In genomic region chr18:31683106-31683505, GRCh38 we compare ENCODE assay signal across 11 cellular contexts. TPM values are rescaled to one million over a fixed set of nuclear protein-coding genes. Genes with fewer than 3 reads are reported as not detected.
DNase-seq lines count a peak whose midpoint lies in the region; ATAC-seq and TF ChIP-seq lines count a peak whose summit lies in the region.
"Had no signal": no experiment of that assay in that cellular context is flagged by ENCODE, and none has a peak within 500 bp of the region (broad histone marks: within the 10 kb centered on the region; RNA-seq: fewer than 3 reads in every experiment).

No MANE protein-coding gene starts in this region.

- no peaks in the 10 kb centered on the region for H3K27me3 Mint-ChIP-seq in type B pancreatic cell
- H3K27me3 Mint-ChIP-seq in activated CD4-positive, alpha-beta memory T cell treated with anti-CD3 and anti-CD28 coated beads, Interleukin-2, amount 10 ng/mL, durations not matched to agents 7 days and 5 days: peaks cover 59% of the 10 kb centered on the region

- CTCF ChIA-PET in activated CD4-positive, alpha-beta memory T cell treated with anti-CD3 and anti-CD28 coated beads, Interleukin-2, amount 10 ng/mL, durations not matched to agents 7 days and 5 days (lab: Charles Lee): no interaction called here

- H3K27me3 ChIP-seq in cardiac muscle cell: no peaks in the 10 kb centered on the region
- H3K27me3 ChIP-seq in right cardiac atrium (ENCODE audit: control insufficient read depth, insufficient read depth): no peaks in the 10 kb centered on the region

- H3K9me3 Mint-ChIP-seq in type B pancreatic cell: no peaks in the 10 kb centered on the region
- no peaks in the 10 kb centered on the region for H3K9me3 Mint-ChIP-seq in activated CD4-positive, alpha-beta memory T cell treated with anti-CD3 and anti-CD28 coated beads, Interleukin-2, amount 10 ng/mL, durations not matched to agents 7 days and 5 days

- POLR2A ChIA-PET in activated CD4-positive, alpha-beta memory T cell treated with anti-CD3 and anti-CD28 coated beads, Interleukin-2, amount 10 ng/mL, durations not matched to agents 7 days and 5 days (lab: Charles Lee): no interaction called here

- DNase-seq in cardiac muscle cell (ENCODE audit: low read depth in 1 of 2, low spot score in 1 of 2) (no peak), right cardiac atrium (no peak), RKO (ENCODE audit: low spot score) (peak; percentile 69), type B pancreatic cell (ENCODE audit: extremely low spot score, unreplicated experiment) (no peak), SIG-M5 treated with dmso at 0.1 percent for 504 hours (lab: John Stamatoyannopoulos, UW; ENCODE audit: unreplicated experiment) (no peak)
- no peak for DNase-seq in activated CD4-positive, alpha-beta memory T cell treated with anti-CD3 and anti-CD28 coated beads, Interleukin-2, amount 10 ng/mL, durations not matched to agents 7 days and 5 days
- DNase-seq: activated CD4-positive, CD25-positive, alpha-beta regulatory T cell treated with anti-CD3 and anti-CD28 coated beads, Interleukin-2, amount 50 U/mL, for 72 hours; GDM1; naive B cell had no signal

- peaks cover 50% of the 10 kb centered on the region for H3K4me1 Mint-ChIP-seq in type B pancreatic cell (ENCODE audit: unreplicated experiment)
- H3K4me1 Mint-ChIP-seq in activated CD4-positive, alpha-beta memory T cell treated with anti-CD3 and anti-CD28 coated beads, Interleukin-2, amount 10 ng/mL, durations not matched to agents 7 days and 5 days: peaks cover 14% of the 10 kb centered on the region

- peak overlapping the region; percentile 97 for H3K4me3 Mint-ChIP-seq in type B pancreatic cell
- H3K4me3 Mint-ChIP-seq in activated CD4-positive, alpha-beta memory T cell treated with anti-CD3 and anti-CD28 coated beads, Interleukin-2, amount 10 ng/mL, durations not matched to agents 7 days and 5 days: no peak overlapping the region

- H3K27ac Mint-ChIP-seq in type B pancreatic cell: peak overlapping the region; percentile 95
- H3K27ac Mint-ChIP-seq in activated CD4-positive, alpha-beta memory T cell treated with anti-CD3 and anti-CD28 coated beads, Interleukin-2, amount 10 ng/mL, durations not matched to agents 7 days and 5 days: no peak overlapping the region

- WGBS in right cardiac atrium: 82% methylated on average over 5 of the region's 5 CpGs

- TF ChIP-seq CTCF in cardiac muscle cell (IDR thresholded peaks at IDR 0.05; ENCODE audit: low read depth, low read length) (no peak), type B pancreatic cell (conservative IDR thresholded peaks at IDR 0.05) (no peak)

- H3K4me1 ChIP-seq in cardiac muscle cell (ENCODE audit: low read depth) (peaks cover 17% of the 10 kb centered on the region), right cardiac atrium (ENCODE audit: control insufficient read depth, insufficient read depth, low read length) (no peaks in the 10 kb centered on the region)

- H3K9me3 ChIP-seq in cardiac muscle cell (ENCODE audit: low read depth): no peaks in the 10 kb centered on the region
- H3K9me3 ChIP-seq in right cardiac atrium (ENCODE audit: control insufficient read depth, low read length): no peaks in the 10 kb centered on the region

- H3K36me3 Mint-ChIP-seq in type B pancreatic cell: peaks cover 8% of the 10 kb centered on the region
- H3K36me3 Mint-ChIP-seq in activated CD4-positive, alpha-beta memory T cell treated with anti-CD3 and anti-CD28 coated beads, Interleukin-2, amount 10 ng/mL, durations not matched to agents 7 days and 5 days (ENCODE audit: low read depth): no peaks in the 10 kb centered on the region

- H3K4me3 ChIP-seq in cardiac muscle cell: peak overlapping the region; percentile 63
- H3K4me3 ChIP-seq in right cardiac atrium (ENCODE audit: low read length): no peak overlapping the region
- peak overlapping the region; percentile 79 for H3K4me3 ChIP-seq in iPS-11a (ENCODE audit: low read depth, low read length)

- intact Hi-C loops in right cardiac atrium (cut with DNase I): no loop called here

- H3K36me3 ChIP-seq in cardiac muscle cell: no peaks in the 10 kb centered on the region

- ATAC-seq in right cardiac atrium (no peak), HG02588 (IDR thresholded peaks at IDR 0.05; ENCODE audit: unreplicated experiment) (no peak)

- H3K27ac ChIP-seq in cardiac muscle cell (no peak overlapping the region), right cardiac atrium (ENCODE audit: low read length) (no peak overlapping the region)

RNA-seq across cellular contexts. Expression of gene B4GALT6, which starts 1.3 kb away (rescaled TPM):
- total RNA-seq in cardiac muscle cell (3.7 and 5.5 TPM in 2 replicates), right cardiac atrium (10 to 100 TPM in 3 of 4 donors, 1 to 10 TPM in 1; 7.2 to 12.9 (median 11.0) TPM), type B pancreatic cell (ENCODE audit: low replicate concordance) (35.9 and 47.5 TPM in 2 replicates)
- polyA plus RNA-seq in cardiac muscle cell (3.6 and 5.0 TPM in 2 replicates), right cardiac atrium (4.1 TPM)
- 1 to 10 TPM in 1 of 2 experiments, under 1 TPM in 1; 0.91 to 1.2 TPM for total RNA-seq in activated CD4-positive, alpha-beta memory T cell treated with anti-CD3 and anti-CD28 coated beads, Interleukin-2, amount 10 ng/mL, durations not matched to agents 7 days and 5 days
